In the genomic region with DNA sequence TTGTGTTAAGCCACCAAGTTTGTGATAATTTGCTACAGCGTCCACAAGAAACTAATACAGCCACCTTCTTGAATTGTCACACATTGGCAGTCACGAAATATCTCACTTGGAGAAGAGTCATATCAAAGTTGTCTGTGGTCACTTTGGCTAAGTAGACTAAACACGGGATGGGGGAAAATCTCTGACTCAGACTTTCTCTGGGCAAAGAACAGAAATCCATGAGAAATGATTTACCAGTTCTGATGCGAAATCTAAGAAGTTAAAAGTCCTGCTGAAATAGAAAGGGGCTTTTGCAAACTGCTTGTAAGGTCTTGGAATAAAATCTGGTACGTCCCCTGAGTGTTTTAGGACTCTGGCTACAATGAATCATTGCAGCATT, we compare ENCODE assay signal across 1 cellular context.
TF ChIP-seq lines count a peak whose summit lies in the region.

No MANE protein-coding gene starts in this region.

TF ChIP-seq in IMR-90, 13 proteins besides CTCF, POLR2A, EP300 and RAD21 (continued from another document):
- TF ChIP-seq, protein P1, sequence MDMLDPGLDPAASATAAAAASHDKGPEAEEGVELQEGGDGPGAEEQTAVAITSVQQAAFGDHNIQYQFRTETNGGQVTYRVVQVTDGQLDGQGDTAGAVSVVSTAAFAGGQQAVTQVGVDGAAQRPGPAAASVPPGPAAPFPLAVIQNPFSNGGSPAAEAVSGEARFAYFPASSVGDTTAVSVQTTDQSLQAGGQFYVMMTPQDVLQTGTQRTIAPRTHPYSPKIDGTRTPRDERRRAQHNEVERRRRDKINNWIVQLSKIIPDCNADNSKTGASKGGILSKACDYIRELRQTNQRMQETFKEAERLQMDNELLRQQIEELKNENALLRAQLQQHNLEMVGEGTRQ (IDR thresholded peaks at IDR 0.05; ENCODE audit: low read depth, low read length): no peak
- TF ChIP-seq MAFK (IDR thresholded peaks at IDR 0.05; ENCODE audit: low read depth, low read length) (no peak), BHLHE40 (IDR thresholded peaks at IDR 0.05; ENCODE audit: low read depth, low read length) (no peak)
